1 cellular context compared by ENCODE assay signal in the genomic region with DNA sequence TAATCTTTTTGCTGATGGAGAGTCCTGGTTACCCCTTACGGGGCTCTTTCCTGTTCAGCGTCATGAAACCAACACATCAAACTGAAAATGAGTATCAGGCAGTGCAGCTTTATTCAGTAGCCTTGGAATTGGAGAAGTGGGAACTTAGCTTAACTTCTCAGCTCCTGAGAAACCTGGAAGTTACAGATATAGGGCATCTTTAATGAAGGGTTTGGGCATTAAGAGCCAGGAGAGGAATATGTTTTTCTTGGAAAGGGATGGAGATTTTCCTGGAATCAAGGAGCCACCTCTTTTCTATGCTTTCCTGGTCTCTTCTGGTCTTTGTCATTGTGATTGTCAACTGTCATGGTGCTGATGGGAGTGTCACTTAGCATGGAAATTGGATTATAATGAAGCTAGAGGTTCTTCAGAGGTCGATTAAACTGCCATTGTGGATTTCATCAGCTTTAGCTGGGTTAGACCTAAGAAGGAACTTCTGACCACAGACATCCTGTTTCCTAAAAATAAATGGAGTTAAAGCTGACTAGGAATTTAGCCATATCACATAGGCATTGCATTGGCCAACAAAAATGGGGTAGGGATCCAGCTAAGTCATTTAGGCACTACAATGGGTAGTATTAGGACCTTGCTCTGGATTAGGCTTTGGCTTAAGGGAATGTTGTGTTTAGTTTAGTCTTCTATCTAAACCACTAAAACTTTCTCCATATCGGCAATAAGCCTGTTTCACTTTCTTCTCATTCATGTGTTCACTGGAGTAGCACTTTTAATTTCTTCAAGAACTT.
TF ChIP-seq lines count a peak whose summit lies in the region.

No MANE protein-coding gene starts in this region.

TF ChIP-seq in SK-N-SH treated with all-trans-retinoic acid at 6 μM for 48 hours, 23 proteins besides CTCF, POLR2A, EP300 and RAD21 (continued from another document):
- TF ChIP-seq, protein P1, sequence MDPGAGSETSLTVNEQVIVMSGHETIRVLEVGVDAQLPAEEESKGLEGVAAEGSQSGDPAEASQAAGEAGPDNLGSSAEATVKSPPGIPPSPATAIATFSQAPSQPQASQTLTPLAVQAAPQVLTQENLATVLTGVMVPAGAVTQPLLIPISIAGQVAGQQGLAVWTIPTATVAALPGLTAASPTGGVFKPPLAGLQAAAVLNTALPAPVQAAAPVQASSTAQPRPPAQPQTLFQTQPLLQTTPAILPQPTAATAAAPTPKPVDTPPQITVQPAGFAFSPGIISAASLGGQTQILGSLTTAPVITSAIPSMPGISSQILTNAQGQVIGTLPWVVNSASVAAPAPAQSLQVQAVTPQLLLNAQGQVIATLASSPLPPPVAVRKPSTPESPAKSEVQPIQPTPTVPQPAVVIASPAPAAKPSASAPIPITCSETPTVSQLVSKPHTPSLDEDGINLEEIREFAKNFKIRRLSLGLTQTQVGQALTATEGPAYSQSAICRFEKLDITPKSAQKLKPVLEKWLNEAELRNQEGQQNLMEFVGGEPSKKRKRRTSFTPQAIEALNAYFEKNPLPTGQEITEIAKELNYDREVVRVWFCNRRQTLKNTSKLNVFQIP (CRISPR knock-in tag; IDR thresholded peaks at IDR 0.05; ENCODE audit: borderline replicate concordance, low read depth), result no peak
- TF ChIP-seq CREB5 (CRISPR knock-in tag; IDR thresholded peaks at IDR 0.05; ENCODE audit: low read depth) (no peak), TOX (CRISPR knock-in tag; IDR thresholded peaks at IDR 0.05; ENCODE audit: borderline replicate concordance) (no peak), ESRRG (CRISPR knock-in tag; IDR thresholded peaks at IDR 0.05) (no peak), ZNF8 (CRISPR knock-in tag; IDR thresholded peaks at IDR 0.05) (no peak), ZNF565 (CRISPR knock-in tag; conservative IDR thresholded peaks at IDR 0.05; ENCODE audit: low read depth) (no peak), GLIS3 (CRISPR knock-in tag; IDR thresholded peaks at IDR 0.05) (no peak)
